In the genomic region with DNA sequence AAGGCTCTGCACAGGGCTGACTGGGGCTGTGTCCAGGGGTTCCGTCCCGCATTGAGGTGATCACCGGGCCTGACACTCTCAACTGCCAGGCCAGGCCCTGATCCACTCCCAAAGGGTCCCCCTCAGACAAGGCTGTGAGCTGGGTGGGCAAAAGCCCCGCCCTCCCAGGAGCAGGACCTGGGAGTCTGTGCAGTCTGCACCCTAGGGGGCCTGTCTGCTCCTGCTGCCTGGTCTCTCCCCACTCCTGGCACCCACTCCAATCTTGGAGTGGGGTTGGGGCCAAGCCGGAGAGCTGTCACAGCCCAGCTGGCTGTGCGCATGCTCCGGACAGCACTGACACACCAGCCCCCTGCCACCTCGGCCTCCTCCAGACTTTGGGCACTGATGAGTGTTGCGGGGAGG, we compare ENCODE assay signal across 19 cellular contexts. TPM values are rescaled to one million over a fixed set of nuclear protein-coding genes. Genes with fewer than 3 reads are reported as not detected.
"Had no signal": no experiment of that assay in that cellular context is flagged by ENCODE, and none has a peak within 500 bp of the region (broad histone marks: within the 10 kb centered on the region; RNA-seq: fewer than 3 reads in every experiment).

No MANE protein-coding gene starts in this region.

- H3K4me1 Mint-ChIP-seq: natural killer cell; neural crest cell; stimulated activated naive B cell treated with anti-CD40 and anti-IgM and Interleukin-4, amounts not matched to agents 10 μg/mL and 1 μg/mL and 100 μg/mL, for 72 hours had no signal

- H3K4me3 ChIP-seq: colonic mucosa, hepatocyte, pancreas, right lobe of liver, uterus had no signal

- H3K9me3 Mint-ChIP-seq: natural killer cell; neural crest cell; stimulated activated naive B cell treated with anti-CD40 and anti-IgM and Interleukin-4, amounts not matched to agents 10 μg/mL and 1 μg/mL and 100 μg/mL, for 72 hours had no signal

- ATAC-seq: foreskin keratinocyte; left colon; natural killer cell; pancreas; stimulated activated naive B cell treated with anti-CD40 and anti-IgM and Interleukin-4, amounts not matched to agents 10 μg/mL and 1 μg/mL and 100 μg/mL, for 72 hours had no signal

- DNase-seq: colonic mucosa; dermis blood vessel endothelial cell; foreskin keratinocyte; head of caudate nucleus; left colon; mammary epithelial cell; natural killer cell; occipital lobe; stimulated activated CD4-positive, alpha-beta T cell treated with anti-CD3 and anti-CD28 coated beads, Interleukin-4, amount 100 ng/mL, for 1 hour; stimulated activated CD8-positive, alpha-beta memory T cell treated with anti-CD3 and anti-CD28 coated beads, Interleukin-4, amount 100 ng/mL, for 48 hours; stimulated activated naive B cell treated with anti-CD40 and anti-IgM and Interleukin-4, amounts not matched to agents 10 μg/mL and 1 μg/mL and 100 μg/mL, for 72 hours; trophoblast cell; uterus had no signal

- H3K27me3 ChIP-seq: colonic mucosa, foreskin keratinocyte, hepatocyte, pancreas, right lobe of liver, uterus had no signal

- H3K27ac Mint-ChIP-seq: natural killer cell, progenitor cell of endocrine pancreas had no signal

- H3K4me3 Mint-ChIP-seq: natural killer cell; neural crest cell; stimulated activated naive B cell treated with anti-CD40 and anti-IgM and Interleukin-4, amounts not matched to agents 10 μg/mL and 1 μg/mL and 100 μg/mL, for 72 hours had no signal

- H3K4me1 ChIP-seq: colonic mucosa, foreskin keratinocyte, pancreas, right lobe of liver, uterus had no signal

- H3K36me3 ChIP-seq: colonic mucosa, pancreas, right lobe of liver, uterus had no signal

- H3K27ac ChIP-seq: colonic mucosa, foreskin keratinocyte, hepatocyte, pancreas, right lobe of liver, uterus had no signal

- H3K9me3 ChIP-seq: colonic mucosa, pancreas, right lobe of liver, uterus had no signal

RNA-seq across cellular contexts. Expression of a gene that starts 9.4 kb away (rescaled TPM):
- total RNA-seq: myocyte, natural killer cell had no signal
